17 cellular contexts compared by ENCODE assay signal in genomic region chr5:98639258-98639657, GRCh38.
DNase-seq lines count a peak whose midpoint lies in the region; ATAC-seq lines count a peak whose summit lies in the region.
"Had no signal": no experiment of that assay in that cellular context is flagged by ENCODE, and none has a peak within 500 bp of the region (broad histone marks: within the 10 kb centered on the region; RNA-seq: fewer than 3 reads in every experiment).

No MANE protein-coding gene starts in this region.

- no peak overlapping the region for H4K12ac ChIP-seq in trophoblast cell (ENCODE audit: low read depth, low read length)

- no peaks in the 10 kb centered on the region for H3K9me3 Mint-ChIP-seq in activated T-cell treated with anti-CD3 and anti-CD28 coated beads, Interleukin-2, amount 50 U/mL, for 4 hours
- H3K9me3 Mint-ChIP-seq: T-cell had no signal

- H3K9me3 ChIP-seq in neuronal stem cell (replicated peaks in 1 of 2; ENCODE audit: control insufficient read depth in 2 of 2, insufficient read depth in 1 of 2, low read depth in 1 of 2, low read length in 2 of 2) = no peaks in the 10 kb centered on the region
- no peaks in the 10 kb centered on the region for H3K9me3 ChIP-seq in trophoblast cell (ENCODE audit: insufficient read depth, low read depth, low read length)

- ATAC-seq in activated T-cell treated with anti-CD3 and anti-CD28 coated beads, Interleukin-2, amount 50 U/mL, for 4 hours = no peak
- ATAC-seq: SK-N-SH treated with all-trans-retinoic acid at 6 μM for 48 hours, T-cell had no signal

- H3K4ac ChIP-seq in neuronal stem cell (ENCODE audit: low read length) = no peak overlapping the region
- H3K4ac ChIP-seq in trophoblast cell (ENCODE audit: low read depth, low read length) = no peak overlapping the region

- no peaks in the 10 kb centered on the region for H3K79me2 ChIP-seq in trophoblast cell (ENCODE audit: control insufficient read depth, insufficient read depth, low read length, poor library complexity)

- DNase-seq in NCI-H1092 treated with DMSO at 0.1 percent for 48 hours (lab: John Stamatoyannopoulos, UW) = peak; percentile 73
- peak; percentile 66 for DNase-seq in NCI-H345 (lab: John Stamatoyannopoulos, UW)
- DNase-seq in SHP77 treated with DMSO at 0.1 percent for 48 hours (lab: John Stamatoyannopoulos, UW) = peak; percentile 55
- DNase-seq in neuronal stem cell (ENCODE audit: low spot score) = no peak
- no peak for DNase-seq in NCI-H187 treated with DMSO at 0.1 percent for 48 hours (lab: John Stamatoyannopoulos, UW)
- DNase-seq in trophoblast cell = no peak
- DNase-seq in activated T-cell treated with anti-CD3 and anti-CD28 coated beads, Interleukin-2, amount 50 U/mL, for 4 hours = no peak
- DNase-seq in hippocampal formation (lab: John Stamatoyannopoulos, UW) = no peak
- DNase-seq: AML-193, DND-41, NCI-H2029 treated with DMSO at 0.1 percent for 48 hours, NCI-H2227 treated with DMSO at 0.1 percent for 48 hours, NCI-H526 treated with DMSO at 0.1 percent for 48 hours, SIG-M5, T-cell had no signal

- H2BK12ac ChIP-seq in neuronal stem cell (ENCODE audit: low read length) = no peak overlapping the region
- H2BK12ac ChIP-seq in trophoblast cell (ENCODE audit: low read length) = no peak overlapping the region

- H3K9ac ChIP-seq in neuronal stem cell (ENCODE audit: low read depth, low read length, poor library complexity) = no peak overlapping the region
- no peak overlapping the region for H3K9ac ChIP-seq in trophoblast cell (ENCODE audit: low read length)

- H3K79me1 ChIP-seq in neuronal stem cell (ENCODE audit: low read depth, low read length) = no peaks in the 10 kb centered on the region
- no peaks in the 10 kb centered on the region for H3K79me1 ChIP-seq in trophoblast cell (ENCODE audit: low read length)

- no peak overlapping the region for H4K91ac ChIP-seq in neuronal stem cell (ENCODE audit: low read depth, low read length, poor library complexity)
- H4K91ac ChIP-seq in trophoblast cell (ENCODE audit: low read depth, low read length) = no peak overlapping the region

- H3K36me3 Mint-ChIP-seq in activated T-cell treated with anti-CD3 and anti-CD28 coated beads, Interleukin-2, amount 50 U/mL, for 4 hours (ENCODE audit: insufficient read depth) = no peaks in the 10 kb centered on the region
- H3K36me3 Mint-ChIP-seq: T-cell had no signal

- H3K4me3 ChIP-seq in neuronal stem cell (ENCODE audit: low read length in 2 of 2) (no peak overlapping the region), trophoblast cell (ENCODE audit: low read depth, low read length) (no peak overlapping the region)

- H3K23ac ChIP-seq in neuronal stem cell (ENCODE audit: low read depth, low read length, poor library complexity) (no peak overlapping the region), trophoblast cell (ENCODE audit: low read length) (no peak overlapping the region)

- no peaks in the 10 kb centered on the region for H3K4me1 Mint-ChIP-seq in activated T-cell treated with anti-CD3 and anti-CD28 coated beads, Interleukin-2, amount 50 U/mL, for 4 hours (ENCODE audit: low read depth)
- H3K4me1 Mint-ChIP-seq: T-cell had no signal

- H3K14ac ChIP-seq in neuronal stem cell (ENCODE audit: low read length) = no peak overlapping the region
- no peak overlapping the region for H3K14ac ChIP-seq in trophoblast cell (ENCODE audit: low read length)

- H2BK5ac ChIP-seq in neuronal stem cell (ENCODE audit: low read length) = no peak overlapping the region
- H2BK5ac ChIP-seq in trophoblast cell (ENCODE audit: low read depth, low read length, poor library complexity) = no peak overlapping the region

- H2AFZ ChIP-seq in neuronal stem cell (ENCODE audit: low read length) (peak overlapping the region; percentile 32), trophoblast cell (ENCODE audit: insufficient read depth, low read length, poor library complexity) (no peak overlapping the region)

- H3K27me3 Mint-ChIP-seq in activated T-cell treated with anti-CD3 and anti-CD28 coated beads, Interleukin-2, amount 50 U/mL, for 4 hours (ENCODE audit: low read depth) = peaks cover 2% of the 10 kb centered on the region

- WGBS in neuronal stem cell (ENCODE audit: extremely low coverage in 2 of 2, insufficient read length in 2 of 2, insufficient replicate concordance in 1 of 2), 2 donors = no CpG with 5 or more reads among the region's 2 CpGs
- no CpG with 5 or more reads among the region's 2 CpGs for WGBS in trophoblast cell (ENCODE audit: extremely low coverage, insufficient coverage, insufficient read length)

- no peak overlapping the region for H3K18ac ChIP-seq in neuronal stem cell (ENCODE audit: low read length)
- H3K18ac ChIP-seq in trophoblast cell (ENCODE audit: low read length) = no peak overlapping the region

- no peaks in the 10 kb centered on the region for H3K36me3 ChIP-seq in neuronal stem cell (replicated peaks in 1 of 2; ENCODE audit: control insufficient read depth in 2 of 2, insufficient read depth in 2 of 2, low read length in 2 of 2)
- H3K36me3 ChIP-seq in trophoblast cell (ENCODE audit: control insufficient read depth in 1 of 2, insufficient read depth in 2 of 2, low read length in 2 of 2) = no peaks in the 10 kb centered on the region

- H3K4me2 ChIP-seq in neuronal stem cell (ENCODE audit: insufficient read depth, low read length, poor library complexity, severe bottlenecking) (no peak overlapping the region), trophoblast cell (ENCODE audit: low read length) (no peak overlapping the region)

- no peak overlapping the region for H2BK120ac ChIP-seq in neuronal stem cell (ENCODE audit: low read depth, low read length)
- H2BK120ac ChIP-seq in trophoblast cell (ENCODE audit: insufficient read depth, low read length, poor library complexity) = no peak overlapping the region

- H2AK5ac ChIP-seq in neuronal stem cell (ENCODE audit: low read depth, low read length) (no peak overlapping the region), trophoblast cell (ENCODE audit: low read length) (no peak overlapping the region)

- no peak overlapping the region for H4K8ac ChIP-seq in neuronal stem cell (ENCODE audit: low read depth, low read length)
- H4K8ac ChIP-seq in trophoblast cell (ENCODE audit: low read depth, low read length) = no peak overlapping the region

- peaks cover 6 to 16% of the 10 kb centered on the region in 2 donors for H3K4me1 ChIP-seq in neuronal stem cell (ENCODE audit: control insufficient read depth in 2 of 2, insufficient read depth in 1 of 2, low read depth in 1 of 2, low read length in 2 of 2)
- no peaks in the 10 kb centered on the region for H3K4me1 ChIP-seq in trophoblast cell (ENCODE audit: control insufficient read depth in 1 of 2, insufficient read depth in 2 of 2, low read length in 2 of 2)

- H3K4me3 Mint-ChIP-seq in activated T-cell treated with anti-CD3 and anti-CD28 coated beads, Interleukin-2, amount 50 U/mL, for 4 hours = no peak overlapping the region
- H3K4me3 Mint-ChIP-seq: T-cell had no signal

- no peak overlapping the region for H2BK15ac ChIP-seq in neuronal stem cell (ENCODE audit: low read length)

- H3K27ac ChIP-seq in neuronal stem cell (replicated peaks; ENCODE audit: low read length) (no peak overlapping the region), trophoblast cell (ENCODE audit: low read depth, low read length) (no peak overlapping the region)
- H3K27ac ChIP-seq: C4-2B had no signal

- H3K27me3 ChIP-seq in neuronal stem cell (ENCODE audit: control insufficient read depth in 3 of 3, insufficient read depth in 3 of 3, low read depth in 1 of 3, low read length in 3 of 3) = no peaks in the 10 kb centered on the region
- no peaks in the 10 kb centered on the region for H3K27me3 ChIP-seq in trophoblast cell (ENCODE audit: insufficient read depth, low read length)

Comparison
In these comparisons a context has a peak if more than half of its experiments do, and no peak if none do; other contexts are left out.
1. DNase-seq: peak in NCI-H1092 treated with DMSO at 0.1 percent for 48 hours (single experiment), NCI-H345 (single experiment) and SHP77 treated with DMSO at 0.1 percent for 48 hours (single experiment); none in neuronal stem cell (single experiment), NCI-H187 treated with DMSO at 0.1 percent for 48 hours (single experiment), trophoblast cell (0 of 2), activated T-cell treated with anti-CD3 and anti-CD28 coated beads, Interleukin-2, amount 50 U/mL, for 4 hours (single experiment) and hippocampal formation (0 of 2).